ENCODE assay signal across 29 cellular contexts in the genomic region with DNA sequence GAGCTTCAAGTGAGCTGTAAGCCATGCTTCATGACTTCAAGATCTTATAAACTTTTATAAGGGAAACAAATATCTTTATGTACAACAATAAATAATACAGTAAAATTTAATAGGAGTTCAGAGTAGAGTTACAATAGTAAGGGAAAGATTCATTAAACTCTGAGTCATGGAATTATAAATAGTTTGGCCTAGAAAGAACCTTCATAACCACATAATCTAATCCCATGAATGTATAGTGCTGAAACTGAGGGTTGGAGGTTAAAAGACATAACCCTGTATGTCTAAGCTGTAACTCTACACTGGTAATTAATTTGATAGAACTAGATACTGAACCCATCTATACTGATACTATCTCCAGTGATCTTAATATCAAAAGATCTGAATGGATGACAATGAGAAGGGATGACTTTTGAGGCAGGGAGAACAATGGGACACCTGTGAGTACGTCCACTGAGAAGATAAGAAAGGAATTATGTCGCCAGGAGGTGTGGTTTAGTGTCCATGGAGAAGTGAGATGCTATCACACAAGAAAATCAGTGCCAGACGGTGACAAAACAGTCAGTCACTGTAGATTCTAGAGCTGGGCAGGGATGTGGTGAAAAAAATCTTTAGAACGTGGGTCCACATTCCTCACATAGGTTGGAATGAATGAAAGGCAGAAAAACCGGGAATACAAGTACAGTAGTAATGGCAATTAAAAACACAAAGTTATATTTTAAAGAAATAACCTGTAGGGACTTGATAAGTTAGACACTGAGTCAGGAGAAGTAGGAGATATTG. TPM values are rescaled to one million over a fixed set of nuclear protein-coding genes. Genes with fewer than 3 reads are reported as not detected.
A peak's percentile ranks its signal among the peaks of the same experiment; 100 is the strongest.
DNase-seq lines count a peak whose midpoint lies in the region; ATAC-seq and TF ChIP-seq lines count a peak whose summit lies in the region.
"Had no signal": no experiment of that assay in that cellular context is flagged by ENCODE, and none has a peak within 500 bp of the region (broad histone marks: within the 10 kb centered on the region; RNA-seq: fewer than 3 reads in every experiment).

No MANE protein-coding gene starts in this region.

- no peaks in the 10 kb centered on the region for H3K36me3 Mint-ChIP-seq in Caco-2 (ENCODE audit: insufficient read depth, unreplicated experiment)
- H3K36me3 Mint-ChIP-seq in mesothelial cell of epicardium = no peaks in the 10 kb centered on the region
- H3K36me3 Mint-ChIP-seq: stimulated activated naive B cell treated with anti-CD40 and anti-IgM and Interleukin-4, amounts not matched to agents 10 μg/mL and 1 μg/mL and 100 μg/mL, for 72 hours had no signal

- H3K4me3 Mint-ChIP-seq in Caco-2 (ENCODE audit: unreplicated experiment) (peak overlapping the region; percentile 54), mesothelial cell of epicardium (no peak overlapping the region)
- H3K4me3 Mint-ChIP-seq: activated CD4-positive, alpha-beta memory T cell treated with anti-CD3 and anti-CD28 coated beads, Interleukin-2, amount 10 ng/mL, durations not matched to agents 7 days and 5 days; stimulated activated naive B cell treated with anti-CD40 and anti-IgM and Interleukin-4, amounts not matched to agents 10 μg/mL and 1 μg/mL and 100 μg/mL, for 72 hours had no signal

- intact Hi-C loops in Caco-2 (cut with micrococcal nuclease; ENCODE audit: unreplicated experiment) = no loop called here

- H3K4me1 Mint-ChIP-seq in Caco-2 (ENCODE audit: low read depth, unreplicated experiment) = peaks cover 21% of the 10 kb centered on the region
- H3K4me1 Mint-ChIP-seq in mesothelial cell of epicardium = peaks cover 12% of the 10 kb centered on the region
- H3K4me1 Mint-ChIP-seq: activated CD4-positive, alpha-beta memory T cell treated with anti-CD3 and anti-CD28 coated beads, Interleukin-2, amount 10 ng/mL, durations not matched to agents 7 days and 5 days; stimulated activated naive B cell treated with anti-CD40 and anti-IgM and Interleukin-4, amounts not matched to agents 10 μg/mL and 1 μg/mL and 100 μg/mL, for 72 hours had no signal

- ATAC-seq in HG02763 (IDR thresholded peaks at IDR 0.05; ENCODE audit: unreplicated experiment) = no peak
- no peak for ATAC-seq in HG03439 (IDR thresholded peaks at IDR 0.05; ENCODE audit: unreplicated experiment)
- ATAC-seq: HCT116; left cardiac atrium; Panc1; SK-N-SH treated with all-trans-retinoic acid at 6 μM for 48 hours; stimulated activated naive B cell treated with anti-CD40 and anti-IgM and Interleukin-4, amounts not matched to agents 10 μg/mL and 1 μg/mL and 100 μg/mL, for 72 hours had no signal

- CTCF ChIA-PET in Caco-2 (lab: Charles Lee) = interaction anchor here (0.6 kb wide), 1 partner anchor 135 kb away, joined by 3 read pairs; no protein-coding TSS in a partner anchor

- H3K9me3 Mint-ChIP-seq in Caco-2 (ENCODE audit: unreplicated experiment) (peaks cover 16% of the 10 kb centered on the region), mesothelial cell of epicardium (peaks cover 21% of the 10 kb centered on the region)
- H3K9me3 Mint-ChIP-seq: activated CD4-positive, alpha-beta memory T cell treated with anti-CD3 and anti-CD28 coated beads, Interleukin-2, amount 10 ng/mL, durations not matched to agents 7 days and 5 days had no signal

- H3K4me1 ChIP-seq in Caco-2 = peaks cover 29% of the 10 kb centered on the region
- H3K4me1 ChIP-seq: prostate gland, testis had no signal

- TF ChIP-seq CTCF in Caco-2 (IDR thresholded peaks at IDR 0.05; ENCODE audit: insufficient read depth in 1 of 2, low read depth in 1 of 2, low read length in 1 of 2, severe bottlenecking in 1 of 2, unreplicated experiment in 1 of 2) (no peak), epithelial cell of esophagus (IDR thresholded peaks at IDR 0.05; ENCODE audit: insufficient read depth, low read depth, low read length, missing control alignments) (no peak), mesothelial cell of epicardium (IDR thresholded peaks at IDR 0.05; ENCODE audit: unreplicated experiment) (no peak)

- H3K27me3 Mint-ChIP-seq in Caco-2 (ENCODE audit: insufficient read depth, unreplicated experiment) (no peaks in the 10 kb centered on the region), mesothelial cell of epicardium (ENCODE audit: low read depth) (peaks cover 9% of the 10 kb centered on the region)

- H3K4me3 ChIP-seq in Caco-2 (ENCODE audit: low read depth, low read length) (no peak overlapping the region), epithelial cell of esophagus (ENCODE audit: low read length) (no peak overlapping the region)
- H3K4me3 ChIP-seq: MG63, prostate gland, testis had no signal

- peaks cover 10% of the 10 kb centered on the region for H3K9me3 ChIP-seq in Caco-2
- H3K9me3 ChIP-seq: MG63, prostate gland, testis had no signal

- H3K27ac Mint-ChIP-seq in Caco-2 (ENCODE audit: unreplicated experiment) (peak overlapping the region; percentile 86), mesothelial cell of epicardium (peak overlapping the region; percentile 26)
- H3K27ac Mint-ChIP-seq: activated CD4-positive, alpha-beta memory T cell treated with anti-CD3 and anti-CD28 coated beads, Interleukin-2, amount 10 ng/mL, durations not matched to agents 7 days and 5 days; stimulated activated naive B cell treated with anti-CD40 and anti-IgM and Interleukin-4, amounts not matched to agents 10 μg/mL and 1 μg/mL and 100 μg/mL, for 72 hours had no signal

- DNase-seq in Caco-2 = peak; percentile 60 to 70
- DNase-seq in NCI-H226 = peak; percentile 6
- DNase-seq in epithelial cell of esophagus (ENCODE audit: low read depth) = peak; percentile 83
- no peak for DNase-seq in mesothelial cell of epicardium (ENCODE audit: low spot score in 2 of 2, unreplicated experiment in 2 of 2)
- no peak for DNase-seq in GDM1 (lab: John Stamatoyannopoulos, UW)
- no peak for DNase-seq in RKO (ENCODE audit: low spot score)
- DNase-seq: activated CD4-positive, alpha-beta memory T cell treated with anti-CD3 and anti-CD28 coated beads, Interleukin-2, amount 10 ng/mL, durations not matched to agents 7 days and 5 days; activated CD4-positive, CD25-positive, alpha-beta regulatory T cell; activated gamma-delta T cell; activated T-cell treated with anti-CD3 and anti-CD28 coated beads for 4 hours; IMR-90; left cardiac atrium; MG63; midbrain; NCI-H1436; NCI-H2171 treated with DMSO at 0.1 percent for 48 hours; stimulated activated CD4-positive, alpha-beta T cell treated with anti-CD3 and anti-CD28 coated beads, Interleukin-1b, Interleukin-23, amount 100 ng/mL, for 48 hours; stimulated activated naive B cell treated with anti-CD40 and anti-IgM and Interleukin-4, amounts not matched to agents 10 μg/mL and 1 μg/mL and 100 μg/mL, for 72 hours; T-helper 9 cell; testis had no signal

- H3K36me3 ChIP-seq in Caco-2 (ENCODE audit: control insufficient read depth, insufficient read depth, low read length) = no peaks in the 10 kb centered on the region
- H3K36me3 ChIP-seq: MG63, prostate gland had no signal

- no TSS peak for BruUV-seq in Caco-2 (replicated peaks; lab: Mats Ljungman, UMichigan)

- no peaks in the 10 kb centered on the region for H3K27me3 ChIP-seq in Caco-2 (replicated peaks; ENCODE audit: control insufficient read depth, insufficient read depth, low read length)
- H3K27me3 ChIP-seq: MG63, testis had no signal

- POLR2A ChIA-PET in Caco-2 (lab: Charles Lee) = no interaction called here

RNA-seq across cellular contexts. Expression of a gene that starts 1.1 kb away (rescaled TPM):
- total RNA-seq in Caco-2 (2022) (not detected in 2 replicates), mesothelial cell of epicardium (not detected in 3 replicates)
- total RNA-seq: activated CD4-positive, alpha-beta memory T cell treated with anti-CD3 and anti-CD28 coated beads, Interleukin-2, amount 10 ng/mL, durations not matched to agents 7 days and 5 days; cardiac septum; Daoy; dermis microvascular lymphatic vessel endothelial cell; IMR-90; left cardiac atrium; prostate gland had no signal

RNA-seq across cellular contexts. Expression of a gene that starts 9.9 kb away (rescaled TPM):
- total RNA-seq in Caco-2 (2022) = 0.19 TPM in 1 of 2 replicates, not detected in the other
- total RNA-seq in mesothelial cell of epicardium = 0.84 to 1.1 TPM (median 0.85 TPM) in 3 replicates
- total RNA-seq: activated CD4-positive, alpha-beta memory T cell treated with anti-CD3 and anti-CD28 coated beads, Interleukin-2, amount 10 ng/mL, durations not matched to agents 7 days and 5 days; cardiac septum; Daoy; dermis microvascular lymphatic vessel endothelial cell; IMR-90; left cardiac atrium; prostate gland; testis had no signal

RNA-seq across cellular contexts. Expression of a gene that starts 16.2 kb away (rescaled TPM):
- total RNA-seq in Caco-2 (2022) (not detected in 2 replicates), mesothelial cell of epicardium (not detected in 3 replicates)
- total RNA-seq: activated CD4-positive, alpha-beta memory T cell treated with anti-CD3 and anti-CD28 coated beads, Interleukin-2, amount 10 ng/mL, durations not matched to agents 7 days and 5 days; cardiac septum; Daoy; dermis microvascular lymphatic vessel endothelial cell; IMR-90; left cardiac atrium; prostate gland; testis had no signal

RNA-seq across cellular contexts. Expression of a gene that starts 58.5 kb away (rescaled TPM):
- total RNA-seq in Caco-2 (2022) = not detected in 2 replicates
- total RNA-seq in mesothelial cell of epicardium = not detected in 3 replicates
- total RNA-seq: Daoy, dermis microvascular lymphatic vessel endothelial cell, IMR-90 had no signal

Comparison
In these comparisons a context has a peak if more than half of its experiments do, and no peak if none do; other contexts are left out.
1. DNase-seq: peak in Caco-2 (2 of 2), NCI-H226 (single experiment) and epithelial cell of esophagus (single experiment); none in mesothelial cell of epicardium (0 of 2), GDM1 (single experiment) and RKO (single experiment).